In the genomic region with DNA sequence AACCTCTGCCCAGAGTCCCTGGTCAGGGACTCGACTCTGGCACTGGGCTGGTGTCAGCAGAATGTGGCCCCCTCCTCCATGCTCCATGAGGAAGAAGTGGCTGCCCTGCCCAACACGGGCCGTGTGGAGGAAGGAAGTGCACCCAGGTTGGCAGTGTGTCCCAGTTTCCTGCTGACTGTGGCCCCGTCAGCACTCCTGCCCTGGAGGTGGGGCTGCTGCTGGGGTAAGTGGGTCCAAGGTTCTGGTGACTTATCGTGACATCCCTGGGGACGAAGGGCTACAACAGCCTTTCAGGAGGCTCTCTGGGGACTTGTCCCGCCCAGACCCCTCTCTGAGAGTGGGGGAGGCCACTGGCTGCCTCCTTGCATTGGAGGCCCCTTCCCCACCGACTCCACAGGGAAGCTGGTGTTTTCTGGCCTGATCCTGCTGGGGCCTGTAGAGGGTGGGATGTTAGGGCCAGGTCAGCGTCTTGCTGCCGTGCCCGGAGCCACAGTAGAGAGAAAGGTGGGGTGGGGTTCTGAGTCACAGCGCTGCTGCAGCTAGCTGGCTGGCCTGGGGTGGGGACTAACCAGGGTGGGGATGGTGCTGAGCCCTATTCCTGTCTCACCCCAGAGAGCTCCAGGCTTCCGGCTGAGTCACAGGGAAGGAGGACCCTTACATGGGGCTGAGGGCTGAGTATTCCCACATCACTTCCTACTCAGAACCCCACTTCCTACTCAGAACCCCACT, we compare ENCODE assay signal across 1 cellular context.
TF ChIP-seq lines count a peak whose summit lies in the region.

No MANE protein-coding gene starts in this region.

TF ChIP-seq in WTC11, 78 proteins besides CTCF, POLR2A, EP300 and RAD21 (continued from another document):
- TF ChIP-seq E2F5 (CRISPR knock-in tag; IDR thresholded peaks at IDR 0.05) (no peak), ELF4 (CRISPR knock-in tag; IDR thresholded peaks at IDR 0.05; ENCODE audit: low read depth) (no peak), NFE2L1 (CRISPR knock-in tag; IDR thresholded peaks at IDR 0.05) (no peak), CREB1 (CRISPR knock-in tag; IDR thresholded peaks at IDR 0.05) (no peak), MAX (CRISPR knock-in tag; IDR thresholded peaks at IDR 0.05) (no peak), RELA (CRISPR knock-in tag; IDR thresholded peaks at IDR 0.05; ENCODE audit: borderline replicate concordance) (no peak), ZNF396 (CRISPR knock-in tag; IDR thresholded peaks at IDR 0.05; ENCODE audit: borderline replicate concordance) (no peak), PRRX2 (CRISPR knock-in tag; IDR thresholded peaks at IDR 0.05) (no peak), AFF4 (CRISPR knock-in tag; IDR thresholded peaks at IDR 0.05; ENCODE audit: borderline replicate concordance) (no peak)
- TF ChIP-seq, protein P1, sequence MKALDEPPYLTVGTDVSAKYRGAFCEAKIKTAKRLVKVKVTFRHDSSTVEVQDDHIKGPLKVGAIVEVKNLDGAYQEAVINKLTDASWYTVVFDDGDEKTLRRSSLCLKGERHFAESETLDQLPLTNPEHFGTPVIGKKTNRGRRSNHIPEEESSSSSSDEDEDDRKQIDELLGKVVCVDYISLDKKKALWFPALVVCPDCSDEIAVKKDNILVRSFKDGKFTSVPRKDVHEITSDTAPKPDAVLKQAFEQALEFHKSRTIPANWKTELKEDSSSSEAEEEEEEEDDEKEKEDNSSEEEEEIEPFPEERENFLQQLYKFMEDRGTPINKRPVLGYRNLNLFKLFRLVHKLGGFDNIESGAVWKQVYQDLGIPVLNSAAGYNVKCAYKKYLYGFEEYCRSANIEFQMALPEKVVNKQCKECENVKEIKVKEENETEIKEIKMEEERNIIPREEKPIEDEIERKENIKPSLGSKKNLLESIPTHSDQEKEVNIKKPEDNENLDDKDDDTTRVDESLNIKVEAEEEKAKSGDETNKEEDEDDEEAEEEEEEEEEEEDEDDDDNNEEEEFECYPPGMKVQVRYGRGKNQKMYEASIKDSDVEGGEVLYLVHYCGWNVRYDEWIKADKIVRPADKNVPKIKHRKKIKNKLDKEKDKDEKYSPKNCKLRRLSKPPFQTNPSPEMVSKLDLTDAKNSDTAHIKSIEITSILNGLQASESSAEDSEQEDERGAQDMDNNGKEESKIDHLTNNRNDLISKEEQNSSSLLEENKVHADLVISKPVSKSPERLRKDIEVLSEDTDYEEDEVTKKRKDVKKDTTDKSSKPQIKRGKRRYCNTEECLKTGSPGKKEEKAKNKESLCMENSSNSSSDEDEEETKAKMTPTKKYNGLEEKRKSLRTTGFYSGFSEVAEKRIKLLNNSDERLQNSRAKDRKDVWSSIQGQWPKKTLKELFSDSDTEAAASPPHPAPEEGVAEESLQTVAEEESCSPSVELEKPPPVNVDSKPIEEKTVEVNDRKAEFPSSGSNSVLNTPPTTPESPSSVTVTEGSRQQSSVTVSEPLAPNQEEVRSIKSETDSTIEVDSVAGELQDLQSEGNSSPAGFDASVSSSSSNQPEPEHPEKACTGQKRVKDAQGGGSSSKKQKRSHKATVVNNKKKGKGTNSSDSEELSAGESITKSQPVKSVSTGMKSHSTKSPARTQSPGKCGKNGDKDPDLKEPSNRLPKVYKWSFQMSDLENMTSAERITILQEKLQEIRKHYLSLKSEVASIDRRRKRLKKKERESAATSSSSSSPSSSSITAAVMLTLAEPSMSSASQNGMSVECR (CRISPR knock-in tag; IDR thresholded peaks at IDR 0.05; ENCODE audit: borderline replicate concordance) = no peak
- TF ChIP-seq, protein P2, sequence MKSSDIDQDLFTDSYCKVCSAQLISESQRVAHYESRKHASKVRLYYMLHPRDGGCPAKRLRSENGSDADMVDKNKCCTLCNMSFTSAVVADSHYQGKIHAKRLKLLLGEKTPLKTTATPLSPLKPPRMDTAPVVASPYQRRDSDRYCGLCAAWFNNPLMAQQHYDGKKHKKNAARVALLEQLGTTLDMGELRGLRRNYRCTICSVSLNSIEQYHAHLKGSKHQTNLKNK (CRISPR knock-in tag; IDR thresholded peaks at IDR 0.05) = no peak
- TF ChIP-seq, protein P3, sequence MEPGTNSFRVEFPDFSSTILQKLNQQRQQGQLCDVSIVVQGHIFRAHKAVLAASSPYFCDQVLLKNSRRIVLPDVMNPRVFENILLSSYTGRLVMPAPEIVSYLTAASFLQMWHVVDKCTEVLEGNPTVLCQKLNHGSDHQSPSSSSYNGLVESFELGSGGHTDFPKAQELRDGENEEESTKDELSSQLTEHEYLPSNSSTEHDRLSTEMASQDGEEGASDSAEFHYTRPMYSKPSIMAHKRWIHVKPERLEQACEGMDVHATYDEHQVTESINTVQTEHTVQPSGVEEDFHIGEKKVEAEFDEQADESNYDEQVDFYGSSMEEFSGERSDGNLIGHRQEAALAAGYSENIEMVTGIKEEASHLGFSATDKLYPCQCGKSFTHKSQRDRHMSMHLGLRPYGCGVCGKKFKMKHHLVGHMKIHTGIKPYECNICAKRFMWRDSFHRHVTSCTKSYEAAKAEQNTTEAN (CRISPR knock-in tag; IDR thresholded peaks at IDR 0.05) = no peak
- TF ChIP-seq, protein P4, sequence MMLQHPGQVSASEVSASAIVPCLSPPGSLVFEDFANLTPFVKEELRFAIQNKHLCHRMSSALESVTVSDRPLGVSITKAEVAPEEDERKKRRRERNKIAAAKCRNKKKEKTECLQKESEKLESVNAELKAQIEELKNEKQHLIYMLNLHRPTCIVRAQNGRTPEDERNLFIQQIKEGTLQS (CRISPR knock-in tag; conservative IDR thresholded peaks at IDR 0.05) = no peak
